Comparison of ENCODE assay signal across 8 cellular contexts in the genomic region with DNA sequence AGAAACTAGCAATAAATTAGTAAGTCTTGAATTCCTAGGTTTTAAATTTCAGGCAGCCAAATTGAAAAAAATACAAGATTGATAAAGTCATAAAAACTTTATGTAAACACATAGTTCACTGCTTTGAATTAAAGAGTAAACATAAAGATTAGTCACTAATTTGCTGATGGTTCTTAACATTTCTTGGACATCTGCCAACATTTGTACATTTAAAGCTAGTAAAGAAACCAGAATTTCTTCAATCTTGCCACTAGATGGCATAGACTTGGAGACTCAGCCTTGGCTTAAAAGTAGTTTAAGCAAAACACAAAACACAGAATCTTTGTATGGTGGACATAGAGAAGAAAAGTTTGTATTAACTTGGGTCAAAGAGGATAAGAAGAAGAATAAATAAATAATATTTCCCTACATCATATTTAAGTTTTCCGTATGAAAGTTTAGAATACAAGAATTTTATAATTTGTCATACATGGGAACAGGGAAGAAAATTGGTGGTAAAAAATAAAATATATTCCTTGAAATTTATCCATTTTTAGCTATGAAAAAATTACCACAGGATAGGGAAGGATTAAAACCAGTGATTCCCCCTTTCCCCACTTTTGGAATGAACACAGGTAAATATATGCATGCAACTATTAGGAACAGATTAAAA. TPM values are rescaled to one million over a fixed set of nuclear protein-coding genes. Genes with fewer than 3 reads are reported as not detected.
A peak's percentile ranks its signal among the peaks of the same experiment; 100 is the strongest.
DNase-seq lines count a peak whose midpoint lies in the region; ATAC-seq, FAIRE-seq and TF ChIP-seq lines count a peak whose summit lies in the region.

No MANE protein-coding gene starts in this region.

- no peaks in the 10 kb centered on the region for H3K4me1 ChIP-seq in CD8-positive, alpha-beta T cell (ENCODE audit: insufficient read depth, low read length)
- H3K4me1 ChIP-seq in endothelial cell of umbilical vein (ENCODE audit: control insufficient read depth, extremely low read depth, insufficient read depth, low read length) = no peaks in the 10 kb centered on the region

- no peaks in the 10 kb centered on the region for H3F3A ChIP-seq in neural cell (ENCODE audit: insufficient read depth, low read length, poor library complexity, severe bottlenecking)

- no peak overlapping the region for H3K4me3 Mint-ChIP-seq in CD8-positive, alpha-beta T cell

- TF ChIP-seq POLR2A in endothelial cell of umbilical vein (IDR thresholded peaks at IDR 0.05; ENCODE audit: low read depth, low read length) = no peak

- no peaks in the 10 kb centered on the region for H3K27me3 ChIP-seq in CD8-positive, alpha-beta T cell (ENCODE audit: insufficient read depth, low read length)
- H3K27me3 ChIP-seq in endothelial cell of umbilical vein (ENCODE audit: control insufficient read depth in 2 of 2, insufficient read depth in 2 of 2, low read length in 2 of 2) = peaks cover 5 to 24% of the 10 kb centered on the region in 2 experiments
- no peaks in the 10 kb centered on the region for H3K27me3 ChIP-seq in neural cell (ENCODE audit: insufficient read depth, low read depth, low read length)

- no peaks in the 10 kb centered on the region for H3K36me3 ChIP-seq in CD8-positive, alpha-beta T cell (ENCODE audit: insufficient read depth, low read length)
- H3K36me3 ChIP-seq in endothelial cell of umbilical vein (ENCODE audit: control insufficient read depth in 2 of 2, extremely low read depth in 1 of 2, insufficient read depth in 2 of 2, low read length in 2 of 2) = no peaks in the 10 kb centered on the region
- H3K36me3 ChIP-seq in neural cell (ENCODE audit: insufficient read depth, low read length) = no peaks in the 10 kb centered on the region

- POLR2A ChIA-PET in CD8-positive, alpha-beta T cell (lab: Charles Lee) = interaction anchor here (0.6 to 0.7 kb wide), 2 partner anchors 46 to 133 kb away, joined by 3 read pairs; no protein-coding TSS in a partner anchor
- POLR2A ChIA-PET in endothelial cell of umbilical vein (lab: Charles Lee) = interaction anchor here (0.6 to 1.0 kb wide), 2 partner anchors 41 to 1144 kb away, joined by 3 to 5 read pairs; a partner anchor contains a TSS

- H3K9me2 ChIP-seq in neural cell (ENCODE audit: insufficient read depth, low read length) = no peaks in the 10 kb centered on the region

- TF ChIP-seq EP300 in neural cell (conservative IDR thresholded peaks at IDR 0.05; ENCODE audit: poor library complexity, severe bottlenecking) = no peak

- intact Hi-C loops in CD8-positive, alpha-beta T cell (cut with DNase I, micrococcal nuclease) = loop anchor here in 1 of 2 experiments (5.0 kb wide), 1 partner anchor 316 kb away; no protein-coding TSS in a partner anchor
- intact Hi-C loops in endothelial cell of umbilical vein (cut with micrococcal nuclease) = loop anchor here (1.0 to 10.0 kb wide), 4 partner anchors 42 to 642 kb away; a partner anchor contains a TSS

- H4K20me1 ChIP-seq in endothelial cell of umbilical vein (replicated peaks; ENCODE audit: control insufficient read depth, extremely low read depth, insufficient read depth, low read length) = no peaks in the 10 kb centered on the region
- H4K20me1 ChIP-seq in neural cell (ENCODE audit: insufficient read depth) = no peaks in the 10 kb centered on the region

- H3K4me2 ChIP-seq in endothelial cell of umbilical vein (ENCODE audit: insufficient read depth, low read length) (no peak overlapping the region), neural cell (ENCODE audit: low read length) (no peak overlapping the region)

- H3K79me2 ChIP-seq in endothelial cell of umbilical vein (ENCODE audit: control insufficient read depth, insufficient read depth, low read length) (no peaks in the 10 kb centered on the region), neural cell (replicated peaks; ENCODE audit: insufficient read depth, low read length) (no peaks in the 10 kb centered on the region)

- no peaks in the 10 kb centered on the region for H3K9me3 ChIP-seq in CD8-positive, alpha-beta T cell (ENCODE audit: low read length)
- H3K9me3 ChIP-seq in endothelial cell of umbilical vein (replicated peaks; ENCODE audit: control insufficient read depth, insufficient read depth, low read length) (no peaks in the 10 kb centered on the region), neural cell (ENCODE audit: low read length) (no peaks in the 10 kb centered on the region)

- TF ChIP-seq CTCF in CD8-positive, alpha-beta T cell (IDR thresholded peaks at IDR 0.05) = peak; percentile 67
- TF ChIP-seq CTCF in endothelial cell of umbilical vein (IDR thresholded peaks at IDR 0.05; ENCODE audit: extremely low read depth in 1 of 2, insufficient read depth in 1 of 2, low read depth in 1 of 2, low read length in 2 of 2) (peak; percentile 43 to 44), neural cell (IDR thresholded peaks at IDR 0.05; ENCODE audit: poor library complexity, severe bottlenecking) (peak; percentile 73)

- no peak overlapping the region for H3K27ac ChIP-seq in CD8-positive, alpha-beta T cell (ENCODE audit: low read depth, low read length)
- H3K27ac ChIP-seq in endothelial cell of umbilical vein (ENCODE audit: insufficient read depth, low read depth, low read length) (no peak overlapping the region), neural cell (ENCODE audit: low read length) (no peak overlapping the region)

- H3K9me1 ChIP-seq in endothelial cell of umbilical vein (replicated peaks; ENCODE audit: control insufficient read depth, extremely low read depth, insufficient read depth, low read length) = no peaks in the 10 kb centered on the region

- FAIRE-seq in endothelial cell of umbilical vein (lab: Jason Lieb, UNC) = peak; percentile 96

- H2AFZ ChIP-seq in endothelial cell of umbilical vein (ENCODE audit: low read depth, low read length) (no peak overlapping the region), neural cell (ENCODE audit: low read depth, low read length) (no peak overlapping the region)

- BruUV-seq in endothelial cell of umbilical vein (replicated peaks; lab: Mats Ljungman, UMichigan) = no TSS peak

- TF ChIP-seq RAD21 in neural cell (conservative IDR thresholded peaks at IDR 0.05) = peak; percentile 64

- no peaks in the 10 kb centered on the region for H3K9me3 Mint-ChIP-seq in CD8-positive, alpha-beta T cell

- H3K27me3 Mint-ChIP-seq in CD8-positive, alpha-beta T cell (ENCODE audit: low read depth) = peaks cover 25% of the 10 kb centered on the region

- dilution Hi-C loops in endothelial cell of umbilical vein (cut with MboI; ENCODE audit: extremely low pct_ligation_motif_present, low sequenced_read_pairs) = no loop called here

- CTCF ChIA-PET in CD8-positive, alpha-beta T cell (lab: Charles Lee) = interaction anchor here (0.6 to 3.2 kb wide), 6 partner anchors 14 to 641 kb away, joined by 3 to 12 read pairs (median 3); no protein-coding TSS in a partner anchor
- CTCF ChIA-PET in endothelial cell of umbilical vein (lab: Charles Lee) = interaction anchor here (0.6 to 6.4 kb wide), 31 partner anchors 8 to 640 kb away, joined by 3 to 135 read pairs (median 4); a partner anchor contains a TSS

- no peak overlapping the region for H3K27ac Mint-ChIP-seq in CD8-positive, alpha-beta T cell

- no peak for DNase-seq in CD8-positive, alpha-beta T cell
- DNase-seq in MV-4-11 (lab: John Stamatoyannopoulos, UW) (peak; percentile 61), RPMI7951 (ENCODE audit: low read depth) (peak; percentile 68), endothelial cell of umbilical vein (ENCODE audit: low read depth, low spot score) (peak; percentile 71)

- H3K36me3 Mint-ChIP-seq in CD8-positive, alpha-beta T cell = no peaks in the 10 kb centered on the region

- H3K9ac ChIP-seq in endothelial cell of umbilical vein (replicated peaks; ENCODE audit: extremely low read depth, insufficient read depth, low read length) (no peak overlapping the region), neural cell (ENCODE audit: low read length) (no peak overlapping the region)

- no peak overlapping the region for H3K4me3 ChIP-seq in CD8-positive, alpha-beta T cell (ENCODE audit: low read depth, low read length)
- no peak overlapping the region for H3K4me3 ChIP-seq in endothelial cell of umbilical vein (replicated peaks in 1 of 3; ENCODE audit: insufficient read depth in 1 of 3, low read depth in 1 of 3, low read length in 3 of 3)
- no peak overlapping the region for H3K4me3 ChIP-seq in neural cell (ENCODE audit: low read length)

- H3K4me1 Mint-ChIP-seq in CD8-positive, alpha-beta T cell (ENCODE audit: low read depth) = no peaks in the 10 kb centered on the region

- ATAC-seq in CD8-positive, alpha-beta T cell = peak; percentile 59
- ATAC-seq in GM19438 (IDR thresholded peaks at IDR 0.05; ENCODE audit: low read depth, unreplicated experiment) (peak; percentile 58), GM19023 (IDR thresholded peaks at IDR 0.05; ENCODE audit: unreplicated experiment) (no peak), GM19397 (IDR thresholded peaks at IDR 0.05; ENCODE audit: unreplicated experiment) (no peak)

TF ChIP-seq in endothelial cell of umbilical vein, 7 proteins besides CTCF, POLR2A, EP300 and RAD21 (continues in another document):
- no peak for TF ChIP-seq MYC (IDR thresholded peaks at IDR 0.05; ENCODE audit: low read depth, low read length)
- TF ChIP-seq, protein P1, sequence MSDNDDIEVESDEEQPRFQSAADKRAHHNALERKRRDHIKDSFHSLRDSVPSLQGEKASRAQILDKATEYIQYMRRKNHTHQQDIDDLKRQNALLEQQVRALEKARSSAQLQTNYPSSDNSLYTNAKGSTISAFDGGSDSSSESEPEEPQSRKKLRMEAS (IDR thresholded peaks at IDR 0.05; ENCODE audit: insufficient read depth, insufficient read length) = no peak
- TF ChIP-seq POLR2AphosphoS5 (IDR thresholded peaks at IDR 0.05; ENCODE audit: insufficient read depth, low read depth, low read length) = no peak

TF ChIP-seq in neural cell, 6 proteins besides CTCF, POLR2A, EP300 and RAD21:
- TF ChIP-seq EZH2 (IDR thresholded peaks at IDR 0.05; ENCODE audit: borderline replicate concordance, insufficient read depth, low read length, poor library complexity, severe bottlenecking) (no peak), SMC3 (conservative IDR thresholded peaks at IDR 0.05; ENCODE audit: poor library complexity) (peak; percentile 74)

RNA-seq across cellular contexts. Expression of a gene that starts 41.7 kb away (rescaled TPM):
- total RNA-seq in CD8-positive, alpha-beta T cell = 1 to 10 TPM; 5.8 to 6.5 TPM
- total RNA-seq in RPMI7951 (2014; rRNA removed; shearing (Covaris generic)) = 6.8 and 10.3 TPM in 2 replicates
- 9.6 and 11.5 TPM in 2 replicates for total RNA-seq in endothelial cell of umbilical vein
- 3.0 and 3.7 TPM in 2 replicates for polyA plus RNA-seq in endothelial cell of umbilical vein
- 2.8 and 3.3 TPM in 2 replicates for polyA plus RNA-seq in endothelial cell of umbilical vein (2011; cell fraction: cytosol; rRNA removed)
- polyA plus RNA-seq in endothelial cell of umbilical vein (2011; cell fraction: nucleus; rRNA removed) = 12.0 and 14.8 TPM in 2 replicates
- polyA plus RNA-seq in endothelial cell of umbilical vein (2012) = 4.6 and 5.3 TPM in 2 replicates
- 16.8 and 20.4 TPM in 2 replicates for polyA minus RNA-seq in endothelial cell of umbilical vein
- polyA minus RNA-seq in endothelial cell of umbilical vein (2011; cell fraction: cytosol; rRNA and poly(A)+ RNA removed) = 6.7 TPM
- 47.3 and 56.8 TPM in 2 replicates for polyA minus RNA-seq in endothelial cell of umbilical vein (2011; cell fraction: nucleus; rRNA and poly(A)+ RNA removed)
- polyA plus RNA-seq in neural cell = 24.0 and 31.4 TPM in 2 replicates
- 82.8 and 86.7 TPM in 2 replicates for polyA minus RNA-seq in neural cell

Comparison
In these comparisons a context has a peak if more than half of its experiments do, and no peak if none do; other contexts are left out.
1. ATAC-seq: peak in CD8-positive, alpha-beta T cell (single experiment) and GM19438 (single experiment); none in GM19023 (single experiment) and GM19397 (single experiment).
2. DNase-seq: peak in MV-4-11 (single experiment), RPMI7951 (single experiment) and endothelial cell of umbilical vein (single experiment); none in CD8-positive, alpha-beta T cell (0 of 7).
3. Peak in every context shown above with its lines, with median percentiles within 50 percentile points of each other: CTCF ChIP-seq.